18 cellular contexts compared by ENCODE assay signal in the genomic region with DNA sequence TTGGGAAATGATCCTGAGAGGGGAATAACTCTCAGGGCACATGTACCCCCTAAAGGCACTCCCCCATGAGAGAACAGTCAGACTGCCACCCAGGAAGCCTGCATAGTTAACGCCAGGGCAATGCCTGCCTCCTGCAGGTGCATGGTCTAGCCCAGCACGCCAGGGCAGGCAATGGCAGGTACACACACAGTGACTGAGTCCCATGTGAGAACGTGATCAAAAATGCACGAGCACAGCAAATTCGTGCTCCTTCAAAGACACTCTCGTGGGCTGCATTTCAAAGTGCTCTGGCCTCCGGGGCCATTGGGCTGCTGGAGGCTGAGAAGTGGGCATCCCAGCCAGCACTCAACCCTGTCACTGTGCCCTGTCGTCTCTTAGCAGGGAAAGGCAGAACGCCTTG.
DNase-seq lines count a peak whose midpoint lies in the region; ATAC-seq, FAIRE-seq and TF ChIP-seq lines count a peak whose summit lies in the region.
"Had no signal": no experiment of that assay in that cellular context is flagged by ENCODE, and none has a peak within 500 bp of the region (broad histone marks: within the 10 kb centered on the region; RNA-seq: fewer than 3 reads in every experiment).

No MANE protein-coding gene starts in this region.

- H3K9me3 ChIP-seq in HepG2 (ENCODE audit: low read length) = peaks cover 8% of the 10 kb centered on the region; the same call in 1 of the 2 replicates

- no peak overlapping the region for H2AFZ ChIP-seq in HepG2 (ENCODE audit: low read length)

- WGBS in HepG2 (ENCODE audit: low lambda C conversion rate) = 93% methylated on average over 8 of the region's 9 CpGs

- H3K27ac ChIP-seq in HepG2 (ENCODE audit: extremely low read length, insufficient read depth, low read length) = no peak overlapping the region
- H3K27ac ChIP-seq: BLaER1 treated with 17β-estradiol and CSF1 and Interleukin-3, amounts not matched to agents 10 nM and 100 nM had no signal

- TF ChIP-seq POLR2A in HepG2 (IDR thresholded peaks at IDR 0.05; ENCODE audit: insufficient read depth in 1 of 2, low read depth in 2 of 2, low read length in 2 of 2) = no peak

- no peak overlapping the region for H3K4me3 ChIP-seq in HepG2 (replicated peaks in 1 of 3; ENCODE audit: insufficient read depth in 1 of 3, low read depth in 2 of 3, low read length in 3 of 3)
- H3K4me3 ChIP-seq: BLaER1 treated with 17β-estradiol and CSF1 and Interleukin-3, amounts not matched to agents 10 nM and 100 nM had no signal

- FAIRE-seq in HepG2 (lab: Jason Lieb, UNC) = no peak
- FAIRE-seq in urothelium cell line (lab: Jason Lieb, UNC) = peak; percentile 13
- FAIRE-seq: G401.6, GM12892, GM19239 had no signal

- intact Hi-C loops in HepG2 (cut with micrococcal nuclease; ENCODE audit: unreplicated experiment) = no loop called here

- H3K36me3 ChIP-seq in HepG2 (replicated peaks in 1 of 2; ENCODE audit: control insufficient read depth in 1 of 2, insufficient read depth in 2 of 2, low read length in 2 of 2) = peaks cover 16 to 29% of the 10 kb centered on the region in 2 experiments; a peak in 4 of 5 replicates
- H3K36me3 ChIP-seq: BLaER1 treated with 17β-estradiol and CSF1 and Interleukin-3, amounts not matched to agents 10 nM and 100 nM had no signal

- ATAC-seq in esophagus mucosa = peak; percentile 50
- no peak for ATAC-seq in HepG2

- no peaks in the 10 kb centered on the region for H3K27me3 ChIP-seq in HepG2 (ENCODE audit: control insufficient read depth in 1 of 2, insufficient read depth in 2 of 2, low read length in 2 of 2)
- H3K27me3 ChIP-seq: BLaER1 treated with 17β-estradiol and CSF1 and Interleukin-3, amounts not matched to agents 10 nM and 100 nM had no signal

- peaks cover 35% of the 10 kb centered on the region; the same call in 1 of the 2 replicates for H4K20me1 ChIP-seq in HepG2 (ENCODE audit: insufficient read depth, low read length)
- H4K20me1 ChIP-seq: BLaER1 treated with 17β-estradiol and CSF1 and Interleukin-3, amounts not matched to agents 10 nM and 100 nM had no signal

- in situ Hi-C loops in HepG2 (cut with HindIII; ENCODE audit: extremely low pct_ligation_motif_present, low pct_unique_long_range_greater_than_20kb) = no loop called here

- BruUV-seq in HepG2 (replicated peaks; lab: Mats Ljungman, UMichigan) = no TSS peak

- DNase-seq in activated effector memory CD4-positive, alpha-beta T cell treated with anti-CD3 and anti-CD28 coated beads, Interleukin-2, amount 50 U/mL, for 16 hours = peak; percentile 37
- DNase-seq in activated effector memory CD4-positive, alpha-beta T cell treated with Interleukin-2 at 50 U/mL for 16 hours = no peak
- DNase-seq in HepG2 (ENCODE audit: low spot score) (no peak), urothelium cell line (ENCODE audit: low spot score) (no peak), T-helper 2 cell (no peak), NAMALWA (ENCODE audit: low spot score) (no peak), EL (no peak)
- DNase-seq: 8988T; ACHN; CD4-positive, CD25-positive, alpha-beta regulatory T cell; DMS53; HCEC 1CT; HFFc6 had no signal

- H3K79me2 ChIP-seq in HepG2 (ENCODE audit: insufficient read depth, low read length) = peaks cover 52% of the 10 kb centered on the region

- TF ChIP-seq EP300 in HepG2 (IDR thresholded peaks at IDR 0.05; ENCODE audit: low read depth in 2 of 2, low read length in 2 of 2) (no peak), HepG2 (CRISPR knock-in tag; IDR thresholded peaks at IDR 0.05; ENCODE audit: borderline replicate concordance) (no peak)

- no peaks in the 10 kb centered on the region for H3K4me1 ChIP-seq in HepG2 (ENCODE audit: insufficient read depth, low read length)

- no peak for TF ChIP-seq RAD21 in HepG2 (CRISPR knock-in tag; IDR thresholded peaks at IDR 0.05)

- POLR2A ChIA-PET in HepG2 (lab: Yijun Ruan, JAX) = no interaction called here

- TF ChIP-seq CTCF in HepG2 (CRISPR knock-in tag; IDR thresholded peaks at IDR 0.05) = no peak

- CTCF ChIA-PET in HepG2 (lab: Yijun Ruan, JAX; ENCODE audit: low intra/inter-chr PET ratio, low total read pairs) = no interaction called here

- no peak overlapping the region for H3K9ac ChIP-seq in HepG2 (ENCODE audit: insufficient read depth, low read depth, low read length)
- H3K9ac ChIP-seq: BLaER1 treated with 17β-estradiol and CSF1 and Interleukin-3, amounts not matched to agents 10 nM and 100 nM had no signal

- no peak overlapping the region for H3K4me2 ChIP-seq in HepG2 (ENCODE audit: low read depth, low read length)
- H3K4me2 ChIP-seq: BLaER1 treated with 17β-estradiol and CSF1 and Interleukin-3, amounts not matched to agents 10 nM and 100 nM had no signal

TF ChIP-seq in HepG2, 621 proteins besides CTCF, POLR2A, EP300 and RAD21:
- TF ChIP-seq IRX3 (CRISPR knock-in tag; IDR thresholded peaks at IDR 0.05; ENCODE audit: borderline replicate concordance, low read depth) (no peak), ZBTB21 (CRISPR knock-in tag; IDR thresholded peaks at IDR 0.05) (no peak), MAFF (IDR thresholded peaks at IDR 0.05; ENCODE audit: low read depth, low read length) (peak; percentile 20; the same call in 1 of the 2 replicates), ESRRA (CRISPR knock-in tag; IDR thresholded peaks at IDR 0.05; ENCODE audit: low read depth) (no peak), MAFK (conservative IDR thresholded peaks at IDR 0.05 in 1 of 2, IDR thresholded peaks at IDR 0.05 in 1 of 2; ENCODE audit: low read length in 2 of 2) (peak; percentile 60 to 61; a peak in 3 of 4 replicates), NFE2L2 (IDR thresholded peaks at IDR 0.05; ENCODE audit: low read length) (no peak), GFI1 (CRISPR knock-in tag; IDR thresholded peaks at IDR 0.05; ENCODE audit: borderline replicate concordance) (no peak), NR2C2 (CRISPR knock-in tag; IDR thresholded peaks at IDR 0.05; ENCODE audit: borderline replicate concordance) (no peak), MATR3 (CRISPR knock-in tag; IDR thresholded peaks at IDR 0.05) (no peak), MBD4 (IDR thresholded peaks at IDR 0.05; ENCODE audit: borderline replicate concordance, low read length) (no peak), CREB1 (IDR thresholded peaks at IDR 0.05) (no peak), CREB1 (CRISPR knock-in tag; IDR thresholded peaks at IDR 0.05) (no peak), ZNF234 (CRISPR knock-in tag; conservative IDR thresholded peaks at IDR 0.05) (no peak), SRSF1 (optimal IDR thresholded peaks at IDR 0.05; ENCODE audit: low read depth, low read length) (no peak), ZNF263 (CRISPR knock-in tag; IDR thresholded peaks at IDR 0.05) (no peak), ZNF570 (CRISPR knock-in tag; IDR thresholded peaks at IDR 0.05; ENCODE audit: borderline replicate concordance) (no peak)
- TF ChIP-seq, protein P1, sequence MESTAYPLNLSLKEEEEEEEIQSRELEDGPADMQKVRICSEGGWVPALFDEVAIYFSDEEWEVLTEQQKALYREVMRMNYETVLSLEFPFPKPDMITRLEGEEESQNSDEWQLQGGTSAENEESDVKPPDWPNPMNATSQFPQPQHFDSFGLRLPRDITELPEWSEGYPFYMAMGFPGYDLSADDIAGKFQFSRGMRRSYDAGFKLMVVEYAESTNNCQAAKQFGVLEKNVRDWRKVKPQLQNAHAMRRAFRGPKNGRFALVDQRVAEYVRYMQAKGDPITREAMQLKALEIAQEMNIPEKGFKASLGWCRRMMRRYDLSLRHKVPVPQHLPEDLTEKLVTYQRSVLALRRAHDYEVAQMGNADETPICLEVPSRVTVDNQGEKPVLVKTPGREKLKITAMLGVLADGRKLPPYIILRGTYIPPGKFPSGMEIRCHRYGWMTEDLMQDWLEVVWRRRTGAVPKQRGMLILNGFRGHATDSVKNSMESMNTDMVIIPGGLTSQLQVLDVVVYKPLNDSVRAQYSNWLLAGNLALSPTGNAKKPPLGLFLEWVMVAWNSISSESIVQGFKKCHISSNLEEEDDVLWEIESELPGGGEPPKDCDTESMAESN (CRISPR knock-in tag; conservative IDR thresholded peaks at IDR 0.05) = no peak
- TF ChIP-seq, protein P2, sequence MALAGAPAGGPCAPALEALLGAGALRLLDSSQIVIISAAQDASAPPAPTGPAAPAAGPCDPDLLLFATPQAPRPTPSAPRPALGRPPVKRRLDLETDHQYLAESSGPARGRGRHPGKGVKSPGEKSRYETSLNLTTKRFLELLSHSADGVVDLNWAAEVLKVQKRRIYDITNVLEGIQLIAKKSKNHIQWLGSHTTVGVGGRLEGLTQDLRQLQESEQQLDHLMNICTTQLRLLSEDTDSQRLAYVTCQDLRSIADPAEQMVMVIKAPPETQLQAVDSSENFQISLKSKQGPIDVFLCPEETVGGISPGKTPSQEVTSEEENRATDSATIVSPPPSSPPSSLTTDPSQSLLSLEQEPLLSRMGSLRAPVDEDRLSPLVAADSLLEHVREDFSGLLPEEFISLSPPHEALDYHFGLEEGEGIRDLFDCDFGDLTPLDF (CRISPR knock-in tag; IDR thresholded peaks at IDR 0.05) = no peak
- TF ChIP-seq, protein P3, sequence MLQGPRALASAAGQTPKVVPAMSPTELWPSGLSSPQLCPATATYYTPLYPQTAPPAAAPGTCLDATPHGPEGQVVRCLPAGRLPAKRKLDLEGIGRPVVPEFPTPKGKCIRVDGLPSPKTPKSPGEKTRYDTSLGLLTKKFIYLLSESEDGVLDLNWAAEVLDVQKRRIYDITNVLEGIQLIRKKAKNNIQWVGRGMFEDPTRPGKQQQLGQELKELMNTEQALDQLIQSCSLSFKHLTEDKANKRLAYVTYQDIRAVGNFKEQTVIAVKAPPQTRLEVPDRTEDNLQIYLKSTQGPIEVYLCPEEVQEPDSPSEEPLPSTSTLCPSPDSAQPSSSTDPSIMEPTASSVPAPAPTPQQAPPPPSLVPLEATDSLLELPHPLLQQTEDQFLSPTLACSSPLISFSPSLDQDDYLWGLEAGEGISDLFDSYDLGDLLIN (CRISPR knock-in tag; IDR thresholded peaks at IDR 0.05; ENCODE audit: borderline replicate concordance) = no peak
